ENCODE assay signal across 1 cellular context in the genomic region with DNA sequence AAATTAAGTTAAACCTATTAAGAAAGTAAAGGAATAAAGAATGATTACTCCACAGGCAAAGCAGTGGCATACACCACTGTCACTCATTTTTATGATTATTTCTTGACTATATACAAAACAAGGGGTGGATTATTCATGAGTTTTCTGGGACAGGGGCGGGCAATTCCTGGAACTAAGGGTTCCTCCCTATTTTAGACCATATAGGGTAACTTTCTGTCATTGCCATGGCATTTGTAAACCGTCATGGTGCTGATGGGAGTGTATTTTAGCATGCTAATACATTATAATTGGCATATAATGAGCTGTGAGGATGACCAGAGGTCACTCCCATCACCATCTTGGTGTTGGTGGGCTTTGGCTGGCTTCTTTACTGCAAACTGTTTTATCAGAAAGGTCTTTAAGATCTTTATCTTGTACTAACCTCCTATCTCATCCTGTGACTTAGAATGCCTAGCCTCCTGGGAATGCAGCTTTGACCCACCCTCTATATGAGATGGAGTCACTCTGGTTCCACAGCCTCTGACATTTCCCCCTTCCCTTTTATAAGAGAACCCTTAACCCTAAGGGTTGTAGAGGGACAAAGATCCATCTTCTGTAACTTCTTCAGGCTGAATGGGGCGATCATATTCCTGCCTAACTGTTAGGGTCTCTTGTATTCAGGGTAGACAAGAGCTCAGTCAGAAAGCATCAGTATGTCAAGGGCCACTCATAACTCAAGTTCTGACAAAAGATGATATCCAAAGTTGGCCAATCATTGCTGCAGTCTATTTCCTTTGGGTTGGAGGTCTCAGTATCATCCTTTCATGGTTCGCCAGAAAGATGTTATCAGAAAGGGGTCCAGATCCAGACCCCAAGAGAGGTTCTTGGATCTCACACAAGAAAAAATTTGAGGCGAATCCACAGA.
TF ChIP-seq lines count a peak whose summit lies in the region.

No MANE protein-coding gene starts in this region.

TF ChIP-seq in K562, 482 proteins besides CTCF, POLR2A, EP300 and RAD21 (continued from another document and continues in another):
- TF ChIP-seq ZNF518B (CRISPR knock-in tag; IDR thresholded peaks at IDR 0.05) (peak; percentile 75; the same call in 1 of the 2 replicates), POLR2H (tag; IDR thresholded peaks at IDR 0.05; ENCODE audit: low read depth) (peak; percentile 46; the same call in 1 of the 2 replicates), MCM7 (IDR thresholded peaks at IDR 0.05) (no peak), GTF2A2 (tag; IDR thresholded peaks at IDR 0.05) (peak; percentile 87), CUX1 (CRISPR knock-in tag; IDR thresholded peaks at IDR 0.05) (peak; percentile 58; the same call in 1 of the 2 replicates), THRB (CRISPR knock-in tag; conservative IDR thresholded peaks at IDR 0.05) (no peak; the same call in 1 of the 2 replicates), EP400 (IDR thresholded peaks at IDR 0.05) (peak; percentile 39; the same call in 1 of the 2 replicates), ZFP36 (IDR thresholded peaks at IDR 0.05; ENCODE audit: low read depth, low read length, partially characterized antibody) (peak; percentile 12), RBM25 (IDR thresholded peaks at IDR 0.05; ENCODE audit: low read depth, low read length, severe bottlenecking) (no peak), PYGO2 (tag; IDR thresholded peaks at IDR 0.05) (peak; percentile 95), NR2F6 (CRISPR knock-in tag; IDR thresholded peaks at IDR 0.05) (0 out of 2 replicates have a peak, but pooled peaks have one; percentile 77), E2F3 (CRISPR knock-in tag; IDR thresholded peaks at IDR 0.05) (peak; percentile 88), NEUROD1 (IDR thresholded peaks at IDR 0.05; ENCODE audit: borderline replicate concordance, low read depth, low read length, partially characterized antibody) (peak; percentile 24), ETS2 (tag; IDR thresholded peaks at IDR 0.05; ENCODE audit: borderline replicate concordance, poor library complexity, severe bottlenecking) (peak; percentile 77), ZNF561 (CRISPR knock-in tag; conservative IDR thresholded peaks at IDR 0.05) (peak; percentile 70; the same call in 1 of the 2 replicates), ZNF3 (CRISPR knock-in tag; IDR thresholded peaks at IDR 0.05) (peak; percentile 77; the same call in 1 of the 2 replicates), ZBTB17 (CRISPR knock-in tag; IDR thresholded peaks at IDR 0.05) (peak; percentile 88; the same call in 1 of the 2 replicates), ZNF589 (CRISPR knock-in tag; IDR thresholded peaks at IDR 0.05; ENCODE audit: low read depth) (peak; percentile 97), CSDE1 (IDR thresholded peaks at IDR 0.05) (no peak), ZNF197 (CRISPR knock-in tag; IDR thresholded peaks at IDR 0.05; ENCODE audit: low read depth) (peak; percentile 93), KLF1 (tag; IDR thresholded peaks at IDR 0.05) (peak; percentile 50; the same call in 1 of the 2 replicates), FOXJ2 (tag; IDR thresholded peaks at IDR 0.05) (peak; percentile 69; the same call in 1 of the 2 replicates), PATZ1 (CRISPR knock-in tag; IDR thresholded peaks at IDR 0.05; ENCODE audit: borderline replicate concordance) (peak; percentile 95), NFXL1 (CRISPR knock-in tag; IDR thresholded peaks at IDR 0.05) (peak; percentile 78; the same call in 1 of the 2 replicates), ZNF507 (tag; conservative IDR thresholded peaks at IDR 0.05) (0 out of 2 replicates have a peak, but pooled peaks have one; percentile 29)
- TF ChIP-seq, protein P1, sequence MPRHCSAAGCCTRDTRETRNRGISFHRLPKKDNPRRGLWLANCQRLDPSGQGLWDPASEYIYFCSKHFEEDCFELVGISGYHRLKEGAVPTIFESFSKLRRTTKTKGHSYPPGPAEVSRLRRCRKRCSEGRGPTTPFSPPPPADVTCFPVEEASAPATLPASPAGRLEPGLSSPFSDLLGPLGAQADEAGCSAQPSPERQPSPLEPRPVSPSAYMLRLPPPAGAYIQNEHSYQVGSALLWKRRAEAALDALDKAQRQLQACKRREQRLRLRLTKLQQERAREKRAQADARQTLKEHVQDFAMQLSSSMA (CRISPR knock-in tag; IDR thresholded peaks at IDR 0.05), result peak; percentile 90
- TF ChIP-seq, protein P2, sequence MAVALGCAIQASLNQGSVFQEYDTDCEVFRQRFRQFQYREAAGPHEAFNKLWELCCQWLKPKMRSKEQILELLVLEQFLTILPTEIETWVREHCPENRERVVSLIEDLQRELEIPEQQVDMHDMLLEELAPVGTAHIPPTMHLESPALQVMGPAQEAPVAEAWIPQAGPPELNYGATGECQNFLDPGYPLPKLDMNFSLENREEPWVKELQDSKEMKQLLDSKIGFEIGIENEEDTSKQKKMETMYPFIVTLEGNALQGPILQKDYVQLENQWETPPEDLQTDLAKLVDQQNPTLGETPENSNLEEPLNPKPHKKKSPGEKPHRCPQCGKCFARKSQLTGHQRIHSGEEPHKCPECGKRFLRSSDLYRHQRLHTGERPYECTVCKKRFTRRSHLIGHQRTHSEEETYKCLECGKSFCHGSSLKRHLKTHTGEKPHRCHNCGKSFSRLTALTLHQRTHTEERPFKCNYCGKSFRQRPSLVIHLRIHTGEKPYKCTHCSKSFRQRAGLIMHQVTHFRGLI (CRISPR knock-in tag; IDR thresholded peaks at IDR 0.05), result peak; percentile 95
- TF ChIP-seq, protein P3, sequence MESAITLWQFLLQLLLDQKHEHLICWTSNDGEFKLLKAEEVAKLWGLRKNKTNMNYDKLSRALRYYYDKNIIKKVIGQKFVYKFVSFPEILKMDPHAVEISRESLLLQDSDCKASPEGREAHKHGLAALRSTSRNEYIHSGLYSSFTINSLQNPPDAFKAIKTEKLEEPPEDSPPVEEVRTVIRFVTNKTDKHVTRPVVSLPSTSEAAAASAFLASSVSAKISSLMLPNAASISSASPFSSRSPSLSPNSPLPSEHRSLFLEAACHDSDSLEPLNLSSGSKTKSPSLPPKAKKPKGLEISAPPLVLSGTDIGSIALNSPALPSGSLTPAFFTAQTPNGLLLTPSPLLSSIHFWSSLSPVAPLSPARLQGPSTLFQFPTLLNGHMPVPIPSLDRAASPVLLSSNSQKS (CRISPR knock-in tag; IDR thresholded peaks at IDR 0.05), result peak; percentile 62; the same call in 1 of the 2 replicates
- TF ChIP-seq, protein P4, sequence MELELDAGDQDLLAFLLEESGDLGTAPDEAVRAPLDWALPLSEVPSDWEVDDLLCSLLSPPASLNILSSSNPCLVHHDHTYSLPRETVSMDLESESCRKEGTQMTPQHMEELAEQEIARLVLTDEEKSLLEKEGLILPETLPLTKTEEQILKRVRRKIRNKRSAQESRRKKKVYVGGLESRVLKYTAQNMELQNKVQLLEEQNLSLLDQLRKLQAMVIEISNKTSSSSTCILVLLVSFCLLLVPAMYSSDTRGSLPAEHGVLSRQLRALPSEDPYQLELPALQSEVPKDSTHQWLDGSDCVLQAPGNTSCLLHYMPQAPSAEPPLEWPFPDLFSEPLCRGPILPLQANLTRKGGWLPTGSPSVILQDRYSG (tag; conservative IDR thresholded peaks at IDR 0.05; ENCODE audit: low read depth), result peak; percentile 98
- TF ChIP-seq, protein P5, sequence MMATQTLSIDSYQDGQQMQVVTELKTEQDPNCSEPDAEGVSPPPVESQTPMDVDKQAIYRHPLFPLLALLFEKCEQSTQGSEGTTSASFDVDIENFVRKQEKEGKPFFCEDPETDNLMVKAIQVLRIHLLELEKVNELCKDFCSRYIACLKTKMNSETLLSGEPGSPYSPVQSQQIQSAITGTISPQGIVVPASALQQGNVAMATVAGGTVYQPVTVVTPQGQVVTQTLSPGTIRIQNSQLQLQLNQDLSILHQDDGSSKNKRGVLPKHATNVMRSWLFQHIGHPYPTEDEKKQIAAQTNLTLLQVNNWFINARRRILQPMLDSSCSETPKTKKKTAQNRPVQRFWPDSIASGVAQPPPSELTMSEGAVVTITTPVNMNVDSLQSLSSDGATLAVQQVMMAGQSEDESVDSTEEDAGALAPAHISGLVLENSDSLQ (IDR thresholded peaks at IDR 0.05), result peak; percentile 97
